Comparison of ENCODE assay signal across 26 cellular contexts in the genomic region with DNA sequence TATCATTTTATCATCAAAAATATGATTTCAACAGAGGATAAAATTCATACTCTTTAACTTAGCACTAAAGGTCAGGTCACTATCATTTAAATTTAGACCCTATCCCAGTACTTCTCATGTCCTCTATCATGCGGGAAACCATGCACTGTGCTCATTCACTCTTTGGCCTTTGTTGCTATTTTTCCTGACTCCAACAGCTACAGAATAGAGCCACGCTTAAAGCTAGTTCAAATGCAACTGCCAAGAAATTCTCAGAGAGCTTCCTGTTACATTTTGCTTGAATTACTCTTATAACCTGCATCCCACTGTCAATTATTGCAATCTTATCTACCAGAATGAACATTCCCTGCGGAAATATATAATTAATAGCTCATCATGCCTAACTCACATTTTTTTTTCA. TPM values are rescaled to one million over a fixed set of nuclear protein-coding genes. Genes with fewer than 3 reads are reported as not detected.
A peak's percentile ranks its signal among the peaks of the same experiment; 100 is the strongest.
DNase-seq lines count a peak whose midpoint lies in the region; ATAC-seq and TF ChIP-seq lines count a peak whose summit lies in the region.
"Had no signal": no experiment of that assay in that cellular context is flagged by ENCODE, and none has a peak within 500 bp of the region (broad histone marks: within the 10 kb centered on the region; RNA-seq: fewer than 3 reads in every experiment).

No MANE protein-coding gene starts in this region.

- H4K91ac ChIP-seq in IMR-90 (ENCODE audit: insufficient read depth, low read depth, low read length), result no peak overlapping the region

- H3K9ac ChIP-seq in IMR-90 (ENCODE audit: low read depth, low read length), result no peak overlapping the region

- dilution Hi-C loops in IMR-90 (cut with HindIII; ENCODE audit: low sequenced_read_pairs, unreplicated experiment), result no loop called here

- BruUV-seq in IMR-90 (replicated peaks; lab: Mats Ljungman, UMichigan), result no TSS peak

- TF ChIP-seq CTCF in GM23338 (conservative IDR thresholded peaks at IDR 0.05; ENCODE audit: low read depth in 2 of 2), result no peak
- TF ChIP-seq CTCF in IMR-90 (conservative IDR thresholded peaks at IDR 0.05; ENCODE audit: low read depth, low read length), result no peak

- POLR2A ChIA-PET in IMR-90 (lab: Charles Lee; ENCODE audit: unreplicated experiment), result no interaction called here

- H3K56ac ChIP-seq in IMR-90 (ENCODE audit: extremely low read depth, insufficient read depth, low read length), result no peak overlapping the region

- in situ Hi-C loops in IMR-90 (cut with MboI; ENCODE audit: low sequenced_read_pairs), result no loop called here

- peaks cover 39% of the 10 kb centered on the region for H3K4me1 ChIP-seq in GM23338 (ENCODE audit: insufficient read depth)
- H3K4me1 ChIP-seq in IMR-90 (ENCODE audit: control insufficient read depth, insufficient read depth, low read length), result peaks cover 4% of the 10 kb centered on the region; the same call in 1 of the 2 replicates

- no peak overlapping the region; the same call in 1 of the 2 replicates for H4K5ac ChIP-seq in IMR-90 (ENCODE audit: low read depth, low read length)

- peak overlapping the region; percentile 58 for H3K14ac ChIP-seq in IMR-90 (replicated peaks; ENCODE audit: low read depth, low read length)

- no peak overlapping the region for H2BK15ac ChIP-seq in IMR-90 (ENCODE audit: low read depth, low read length)

- H3K27ac Mint-ChIP-seq in GM23338, result peak overlapping the region; percentile 56
- H3K27ac Mint-ChIP-seq: CD4-positive, alpha-beta memory T cell; T-helper 1 cell treated with Interleukin-12 subunit alpha and Interleukin-12 subunit beta and Interleukin-4 antibody, amounts not matched to agents 30 μg/mL and 1 μg/mL, for 36 hours had no signal

- H4K20me1 ChIP-seq in GM23338 (replicated peaks; ENCODE audit: insufficient read depth) (no peaks in the 10 kb centered on the region), IMR-90 (ENCODE audit: insufficient read depth, low read length) (no peaks in the 10 kb centered on the region; the same call in 1 of the 2 replicates)

- H2BK5ac ChIP-seq in IMR-90 (ENCODE audit: low read depth, low read length, poor library complexity, severe bottlenecking), result peak overlapping the region; percentile 78

- peaks cover 27 to 47% of the 10 kb centered on the region in 2 experiments for H3K79me1 ChIP-seq in IMR-90 (ENCODE audit: low read depth in 1 of 2, low read length in 2 of 2)

- peaks cover 75% of the 10 kb centered on the region for H3K79me2 ChIP-seq in GM23338 (replicated peaks; ENCODE audit: insufficient read depth)

- H4K8ac ChIP-seq in IMR-90 (ENCODE audit: low read depth in 2 of 2, low read length in 2 of 2), result 0 out of 4 replicates have a peak overlapping the region, but pooled peaks of 1 of the 2 experiments have one; percentile 26

- H3K36me3 Mint-ChIP-seq in GM23338 (ENCODE audit: low read depth), result peaks cover 14% of the 10 kb centered on the region; the same call in 2 of the 3 replicates
- H3K36me3 Mint-ChIP-seq: CD4-positive, alpha-beta memory T cell had no signal

- intact Hi-C loops in IMR-90 (cut with micrococcal nuclease), result no loop called here
- intact Hi-C loops in left cardiac atrium (cut with DNase I), result no loop called here

- peaks cover 36% of the 10 kb centered on the region for H3K4me1 Mint-ChIP-seq in GM23338
- H3K4me1 Mint-ChIP-seq: CD4-positive, alpha-beta memory T cell had no signal

- WGBS in IMR-90 (ENCODE audit: extremely low coverage in 2 of 2, insufficient read length in 1 of 2), 2 experiments, result 94% methylated on average over 2 of the region's 3 CpGs; no CpG with 5 or more reads in 1 of the 2 experiments

- peak overlapping the region; percentile 3 for H3K27ac ChIP-seq in GM23338 (ENCODE audit: low read depth)
- no peak overlapping the region for H3K27ac ChIP-seq in IMR-90 (ENCODE audit: insufficient read depth, low read length)

- no peak for TF ChIP-seq POLR2A in IMR-90 (IDR thresholded peaks at IDR 0.05; ENCODE audit: low read depth, low read length)

- peak overlapping the region; percentile 61; the same call in 1 of the 2 replicates for H2BK120ac ChIP-seq in IMR-90 (ENCODE audit: low read depth, low read length)

- no peak overlapping the region for H2BK20ac ChIP-seq in IMR-90 (ENCODE audit: low read depth, low read length)

- H3K36me3 ChIP-seq in GM23338 (ENCODE audit: insufficient read depth) (peaks cover 7% of the 10 kb centered on the region; the same call in 1 of the 2 replicates), IMR-90 (ENCODE audit: control insufficient read depth, insufficient read depth, low read length) (peaks cover 8% of the 10 kb centered on the region)

- no peaks in the 10 kb centered on the region for H3F3A ChIP-seq in GM23338 (replicated peaks; ENCODE audit: low read depth)

- ATAC-seq in GM23338 (peak; percentile 87), IMR-90 (ENCODE audit: low read depth) (no peak), left cardiac atrium (no peak), GM21723 (IDR thresholded peaks at IDR 0.05; ENCODE audit: unreplicated experiment) (no peak)
- ATAC-seq: HCT116 had no signal

- no peaks in the 10 kb centered on the region for H3K9me3 ChIP-seq in IMR-90 (ENCODE audit: control insufficient read depth, insufficient read depth, low read length)
- H3K9me3 ChIP-seq: MG63 had no signal

- CTCF ChIA-PET in IMR-90 (lab: Yijun Ruan, JAX), result interaction anchor here (0.6 kb wide), 1 partner anchor 12 kb away, joined by 3 read pairs; no protein-coding TSS in a partner anchor

- H3K4me2 ChIP-seq in GM23338 (0 out of 2 replicates have a peak overlapping the region, but pooled peaks have one; percentile 24), IMR-90 (ENCODE audit: low read depth, low read length) (no peak overlapping the region)

- TF ChIP-seq RAD21 in IMR-90 (IDR thresholded peaks at IDR 0.05; ENCODE audit: low read length), result no peak

- no peaks in the 10 kb centered on the region for H3K9me1 ChIP-seq in IMR-90 (ENCODE audit: insufficient read depth, low read length)

- H3K23ac ChIP-seq in IMR-90 (ENCODE audit: low read depth, low read length), result peak overlapping the region; percentile 90; the same call in 1 of the 2 replicates

- H2AK5ac ChIP-seq in IMR-90 (ENCODE audit: low read depth, low read length), result no peak overlapping the region; the same call in 1 of the 2 replicates

- H3K9me2 ChIP-seq in GM23338 (ENCODE audit: insufficient read depth), result no peaks in the 10 kb centered on the region

- H3K9me3 Mint-ChIP-seq in GM23338, result no peaks in the 10 kb centered on the region
- H3K9me3 Mint-ChIP-seq: T-helper 1 cell treated with Interleukin-12 subunit alpha and Interleukin-12 subunit beta and Interleukin-4 antibody, amounts not matched to agents 30 μg/mL and 1 μg/mL, for 36 hours had no signal

- H3K4ac ChIP-seq in IMR-90 (ENCODE audit: low read depth, low read length), result peak overlapping the region; percentile 22; the same call in 1 of the 2 replicates

- no peak overlapping the region for H3K4me3 Mint-ChIP-seq in GM23338
- H3K4me3 Mint-ChIP-seq: CD4-positive, alpha-beta memory T cell; T-helper 1 cell treated with Interleukin-12 subunit alpha and Interleukin-12 subunit beta and Interleukin-4 antibody, amounts not matched to agents 30 μg/mL and 1 μg/mL, for 36 hours had no signal

- H2AK9ac ChIP-seq in IMR-90 (replicated peaks; ENCODE audit: low read depth, low read length, poor library complexity), result no peak overlapping the region

- H2AFZ ChIP-seq in GM23338 (no peak overlapping the region), IMR-90 (replicated peaks; ENCODE audit: low read length, poor library complexity) (no peak overlapping the region)

- H3K18ac ChIP-seq in IMR-90 (ENCODE audit: low read depth, low read length), result peak overlapping the region; percentile 68; the same call in 1 of the 2 replicates

- no peak overlapping the region for H3K4me3 ChIP-seq in GM23338
- no peak overlapping the region for H3K4me3 ChIP-seq in IMR-90 (ENCODE audit: insufficient read depth, low read depth, low read length)
- H3K4me3 ChIP-seq: MG63 had no signal

- H3K27me3 ChIP-seq in GM23338 (ENCODE audit: insufficient read depth) (no peaks in the 10 kb centered on the region), IMR-90 (ENCODE audit: control insufficient read depth, insufficient read depth, low read length) (no peaks in the 10 kb centered on the region)
- H3K27me3 ChIP-seq: MG63 had no signal

- no peaks in the 10 kb centered on the region for H3K27me3 Mint-ChIP-seq in GM23338 (ENCODE audit: insufficient read depth, low read depth, poor library complexity)
- H3K27me3 Mint-ChIP-seq: CD4-positive, alpha-beta memory T cell had no signal

- DNase-seq in GM23338 (ENCODE audit: low spot score) (peak; percentile 52), IMR-90 (no peak), dermis microvascular lymphatic vessel endothelial cell (ENCODE audit: low read depth in 2 of 2) (peak; percentile 66 to 72), iris pigment epithelial cell (ENCODE audit: low read depth) (peak; percentile 13), NCI-H526 (lab: John Stamatoyannopoulos, UW) (no peak), left cardiac atrium (no peak), NCI-H526 treated with DMSO at 0.1 percent for 48 hours (lab: John Stamatoyannopoulos, UW) (no peak)
- DNase-seq: AML-193; C1 segment of cervical spinal cord; CD4-positive, alpha-beta memory T cell; COR-L47; DMS53; GOT3; KG1; MG63; NCI-H1105 treated with DMSO at 0.1 percent for 48 hours; NCI-H2029; NCI-H2227 treated with DMSO at 0.1 percent for 48 hours; NCI-H510A treated with DMSO at 0.1 percent for 48 hours; NCI-H82; RPMI8226; SHP77; SW 1271 had no signal

TF ChIP-seq in IMR-90, 13 proteins besides CTCF, POLR2A, EP300 and RAD21:
- TF ChIP-seq RCOR1 (IDR thresholded peaks at IDR 0.05; ENCODE audit: insufficient replicate concordance, low read length) (no peak), RFX5 (IDR thresholded peaks at IDR 0.05; ENCODE audit: low read depth, low read length) (no peak), NFE2L2 (IDR thresholded peaks at IDR 0.05; ENCODE audit: low read depth, low read length) (no peak), MXI1 (IDR thresholded peaks at IDR 0.05; ENCODE audit: borderline replicate concordance, low read depth, low read length) (no peak), CEBPB (IDR thresholded peaks at IDR 0.05; ENCODE audit: low read depth, low read length) (no peak), MAFK (IDR thresholded peaks at IDR 0.05; ENCODE audit: low read depth, low read length) (no peak)

RNA-seq across cellular contexts. Expression of gene SEMA3A, which starts 58.3 kb away (rescaled TPM):
- total RNA-seq in GM23338 (2014; rRNA removed; shearing (Covaris generic)), result 46.4 and 54.5 TPM in 2 replicates
- polyA plus RNA-seq in GM23338 (2016; fragmentation: Nextera tagmentation; extraction: Ambion mirVana) (12.3 and 19.8 TPM in 2 replicates), IMR-90 (2012; rRNA removed) (27.0 and 31.2 TPM in 2 replicates)
- total RNA-seq in IMR-90 (2012; rRNA removed) (187 and 213 TPM in 2 replicates), dermis microvascular lymphatic vessel endothelial cell (35.0 and 105 TPM in 2 replicates), left cardiac atrium (1 to 10 TPM; 6.8 to 8.8 TPM)
- polyA plus RNA-seq in IMR-90 (2012; cell fraction: cytosol; rRNA removed), result 4.9 and 6.8 TPM in 2 replicates
- polyA plus RNA-seq in IMR-90 (2012; cell fraction: nucleus; rRNA removed; ENCODE audit: low replicate concordance), result 2.4 and 22.8 TPM in 2 replicates

Comparison
In these comparisons a context has a peak if more than half of its experiments do, and no peak if none do; other contexts are left out.
1. DNase-seq: peak in GM23338 (single experiment), dermis microvascular lymphatic vessel endothelial cell (2 of 2) and iris pigment epithelial cell (single experiment); none in IMR-90 (single experiment), NCI-H526 (0 of 2), left cardiac atrium (single experiment) and NCI-H526 treated with DMSO at 0.1 percent for 48 hours (single experiment).